5 cellular contexts compared by ENCODE assay signal in the genomic region with DNA sequence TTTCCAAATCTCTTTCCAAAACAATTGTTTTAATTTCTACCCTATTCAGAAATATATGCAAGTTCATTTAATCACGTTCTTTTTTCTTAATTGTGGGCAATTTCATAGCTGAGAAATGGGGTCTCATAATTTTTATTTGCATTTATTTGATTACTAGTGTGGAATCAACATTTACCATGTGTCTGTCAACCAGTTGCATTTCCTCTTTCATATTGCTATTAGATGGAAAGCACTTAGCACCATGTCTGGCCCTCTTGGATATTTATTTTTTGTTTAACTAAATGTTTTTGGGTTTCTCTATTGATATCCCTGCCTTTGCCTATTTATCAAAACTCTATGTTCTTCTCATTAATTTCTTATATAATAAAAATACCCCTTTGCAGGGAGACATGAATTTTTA. TPM values are rescaled to one million over a fixed set of nuclear protein-coding genes. Genes with fewer than 3 reads are reported as not detected.
"Had no signal": no experiment of that assay in that cellular context is flagged by ENCODE, and none has a peak within 500 bp of the region (broad histone marks: within the 10 kb centered on the region; RNA-seq: fewer than 3 reads in every experiment).

No MANE protein-coding gene starts in this region.

RNA-seq across cellular contexts. Expression of a gene that starts 13.9 kb away (rescaled TPM):
- total RNA-seq: GM23338, H1, H9, HepG2, HT1080 had no signal
- polyA plus RNA-seq: GM23338, H1, HepG2 had no signal

RNA-seq across cellular contexts. Expression of a gene that starts 39.2 kb away (rescaled TPM):
- total RNA-seq: GM23338, H9, HepG2 had no signal
- polyA plus RNA-seq: GM23338 had no signal

RNA-seq across cellular contexts. Expression of a gene that starts 58.3 kb away (rescaled TPM):
- total RNA-seq: GM23338, HepG2 had no signal
